17 cellular contexts compared by ENCODE assay signal in the genomic region with DNA sequence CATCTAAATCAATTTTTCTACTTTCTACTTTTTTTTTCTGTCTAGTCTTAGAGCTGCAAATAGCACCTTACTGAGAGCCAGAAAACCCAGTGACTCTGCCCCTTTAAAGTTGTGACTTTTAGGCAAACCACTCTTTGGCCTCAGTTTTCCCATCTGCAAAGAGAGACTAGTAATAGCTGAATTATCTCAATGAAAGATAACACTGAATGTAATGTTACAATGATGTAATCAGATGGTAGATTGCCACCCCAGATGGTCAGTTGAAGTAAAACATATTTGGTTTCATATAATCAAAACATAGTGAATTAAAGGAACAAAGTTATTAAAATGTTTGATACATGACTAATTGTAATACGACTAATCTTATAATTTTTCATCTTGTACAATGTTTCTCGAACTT. TPM values are rescaled to one million over a fixed set of nuclear protein-coding genes. Genes with fewer than 3 reads are reported as not detected.
DNase-seq lines count a peak whose midpoint lies in the region; TF ChIP-seq lines count a peak whose summit lies in the region.
"Had no signal": no experiment of that assay in that cellular context is flagged by ENCODE, and none has a peak within 500 bp of the region (broad histone marks: within the 10 kb centered on the region; RNA-seq: fewer than 3 reads in every experiment).

No MANE protein-coding gene starts in this region.

- POLR2A ChIA-PET in BJ (lab: Charles Lee): no interaction called here
- POLR2A ChIA-PET in activated CD4-positive, alpha-beta memory T cell treated with anti-CD3 and anti-CD28 coated beads, Interleukin-2, amount 10 ng/mL, durations not matched to agents 7 days and 5 days (lab: Charles Lee): no interaction called here

- H3K4me3 ChIP-seq in BJ (ENCODE audit: low read depth, low read length) (no peak overlapping the region), ascending aorta (no peak overlapping the region), tibial artery (no peak overlapping the region)

- H3K27me3 ChIP-seq in BJ (ENCODE audit: control insufficient read depth, insufficient read depth, low read length): peaks cover 3% of the 10 kb centered on the region
- H3K27me3 ChIP-seq in ascending aorta: no peaks in the 10 kb centered on the region
- H3K27me3 ChIP-seq in tibial artery: no peaks in the 10 kb centered on the region

- H3K36me3 ChIP-seq in BJ (ENCODE audit: control insufficient read depth, insufficient read depth, low read length): no peaks in the 10 kb centered on the region
- H3K36me3 ChIP-seq in ascending aorta: no peaks in the 10 kb centered on the region
- H3K36me3 ChIP-seq in tibial artery: no peaks in the 10 kb centered on the region

- H3K9me3 Mint-ChIP-seq in activated CD4-positive, alpha-beta memory T cell treated with anti-CD3 and anti-CD28 coated beads, Interleukin-2, amount 10 ng/mL, durations not matched to agents 7 days and 5 days: no peaks in the 10 kb centered on the region
- H3K9me3 Mint-ChIP-seq: CD4-positive, alpha-beta T cell had no signal

- H3K4me3 Mint-ChIP-seq in activated CD4-positive, alpha-beta memory T cell treated with anti-CD3 and anti-CD28 coated beads, Interleukin-2, amount 10 ng/mL, durations not matched to agents 7 days and 5 days: no peak overlapping the region
- H3K4me3 Mint-ChIP-seq: CD4-positive, alpha-beta T cell had no signal

- CTCF ChIA-PET in BJ (lab: Yijun Ruan, JAX): interaction anchor here (1.3 to 2.4 kb wide), 4 partner anchors 9 to 475 kb away, joined by 3 to 10 read pairs (median 6); no protein-coding TSS in a partner anchor
- CTCF ChIA-PET in activated CD4-positive, alpha-beta memory T cell treated with anti-CD3 and anti-CD28 coated beads, Interleukin-2, amount 10 ng/mL, durations not matched to agents 7 days and 5 days (lab: Charles Lee): no interaction called here

- no peaks in the 10 kb centered on the region for H3K36me3 Mint-ChIP-seq in activated CD4-positive, alpha-beta memory T cell treated with anti-CD3 and anti-CD28 coated beads, Interleukin-2, amount 10 ng/mL, durations not matched to agents 7 days and 5 days (ENCODE audit: low read depth)

- H3K4me1 ChIP-seq in ascending aorta (peaks cover 0 to 9% of the 10 kb centered on the region in 2 donors), tibial artery (peaks cover 0 to 17% (median 9%) of the 10 kb centered on the region in 4 donors)

- H3K9me3 ChIP-seq in ascending aorta: no peaks in the 10 kb centered on the region
- H3K9me3 ChIP-seq in tibial artery: no peaks in the 10 kb centered on the region

- no peak for TF ChIP-seq CTCF in BJ (IDR thresholded peaks at IDR 0.05; ENCODE audit: insufficient read depth, low read depth, low read length)
- TF ChIP-seq CTCF in ascending aorta (IDR thresholded peaks at IDR 0.05): no peak
- no peak for TF ChIP-seq CTCF in tibial artery (IDR thresholded peaks at IDR 0.05)

- DNase-seq in BJ (ENCODE audit: low read depth) (peak; percentile 9), EH (ENCODE audit: low read depth) (peak; percentile 43), NCI-H69 (lab: John Stamatoyannopoulos, UW) (peak; percentile 79), fibroblast of gingiva (ENCODE audit: low read depth) (peak; percentile 60), ascending aorta (ENCODE audit: low spot score in 2 of 2) (no peak), tibial artery (no peak), kidney glomerular epithelial cell (lab: John Stamatoyannopoulos, UW) (no peak)
- DNase-seq in activated CD4-positive, alpha-beta memory T cell treated with anti-CD3 and anti-CD28 coated beads, Interleukin-2, amount 10 ng/mL, durations not matched to agents 7 days and 5 days: no peak
- DNase-seq: ACHN; C1 segment of cervical spinal cord; Calu3; CD4-positive, alpha-beta T cell; DMS153; DMS79 treated with DMSO at 0.1 percent for 48 hours; HCEC 1CT had no signal

- no peak overlapping the region for H3K27ac ChIP-seq in ascending aorta
- no peak overlapping the region for H3K27ac ChIP-seq in tibial artery
- H3K27ac ChIP-seq: HL-60 had no signal

- H3K27me3 Mint-ChIP-seq in activated CD4-positive, alpha-beta memory T cell treated with anti-CD3 and anti-CD28 coated beads, Interleukin-2, amount 10 ng/mL, durations not matched to agents 7 days and 5 days: peaks cover 40% of the 10 kb centered on the region

- intact Hi-C loops in ascending aorta (cut with DNase I): no loop called here
- intact Hi-C loops in tibial artery (cut with DNase I; ENCODE audit: low total_unique reads): no loop called here

- H3K27ac Mint-ChIP-seq in activated CD4-positive, alpha-beta memory T cell treated with anti-CD3 and anti-CD28 coated beads, Interleukin-2, amount 10 ng/mL, durations not matched to agents 7 days and 5 days: no peak overlapping the region
- H3K27ac Mint-ChIP-seq: CD4-positive, alpha-beta T cell had no signal

- H3K4me1 Mint-ChIP-seq in activated CD4-positive, alpha-beta memory T cell treated with anti-CD3 and anti-CD28 coated beads, Interleukin-2, amount 10 ng/mL, durations not matched to agents 7 days and 5 days: no peaks in the 10 kb centered on the region

RNA-seq across cellular contexts. Expression of a gene that starts 5.0 kb away (rescaled TPM):
- polyA plus RNA-seq in BJ (2011; rRNA removed): 15.3 and 32.4 TPM in 2 replicates
- polyA minus RNA-seq in BJ (2011; rRNA and poly(A)+ RNA removed): 5.5 TPM in 2 replicates
- 77.0 TPM for total RNA-seq in ascending aorta
- not detected for total RNA-seq in activated CD4-positive, alpha-beta memory T cell treated with anti-CD3 and anti-CD28 coated beads, Interleukin-2, amount 10 ng/mL, durations not matched to agents 7 days and 5 days
- total RNA-seq: A172; Calu3; CD4-positive, alpha-beta T cell had no signal

Comparison
In these comparisons a context has a peak if more than half of its experiments do, and no peak if none do; other contexts are left out.
1. DNase-seq: peak in BJ (single experiment), EH (single experiment), NCI-H69 (single experiment) and fibroblast of gingiva (single experiment); none in ascending aorta (0 of 2), tibial artery (0 of 2), kidney glomerular epithelial cell (single experiment) and activated CD4-positive, alpha-beta memory T cell treated with anti-CD3 and anti-CD28 coated beads, Interleukin-2, amount 10 ng/mL, durations not matched to agents 7 days and 5 days (single experiment).
2. RNA of a gene that starts 5.0 kb away (total RNA-seq): 77.0 TPM in ascending aorta (single experiment); not detected in activated CD4-positive, alpha-beta memory T cell treated with anti-CD3 and anti-CD28 coated beads, Interleukin-2, amount 10 ng/mL, durations not matched to agents 7 days and 5 days; every median in the first group is over 10 times any median in the second.